In genomic region chr2:237207641-237208040, GRCh38 we compare ENCODE assay signal across 1 cellular context.
TF ChIP-seq lines count a peak whose summit lies in the region.

No MANE protein-coding gene starts in this region.

TF ChIP-seq in GM23338, 12 proteins besides CTCF, POLR2A, EP300 and RAD21 (continued from another document):
- no peak for TF ChIP-seq ZNF462 (CRISPR knock-in tag; IDR thresholded peaks at IDR 0.05)
- no peak for TF ChIP-seq EZH2phosphoT487 (IDR thresholded peaks at IDR 0.05; ENCODE audit: unreplicated experiment)
- no peak for TF ChIP-seq POLR2AphosphoS5 (IDR thresholded peaks at IDR 0.05; ENCODE audit: low read depth)
